In the genomic region with DNA sequence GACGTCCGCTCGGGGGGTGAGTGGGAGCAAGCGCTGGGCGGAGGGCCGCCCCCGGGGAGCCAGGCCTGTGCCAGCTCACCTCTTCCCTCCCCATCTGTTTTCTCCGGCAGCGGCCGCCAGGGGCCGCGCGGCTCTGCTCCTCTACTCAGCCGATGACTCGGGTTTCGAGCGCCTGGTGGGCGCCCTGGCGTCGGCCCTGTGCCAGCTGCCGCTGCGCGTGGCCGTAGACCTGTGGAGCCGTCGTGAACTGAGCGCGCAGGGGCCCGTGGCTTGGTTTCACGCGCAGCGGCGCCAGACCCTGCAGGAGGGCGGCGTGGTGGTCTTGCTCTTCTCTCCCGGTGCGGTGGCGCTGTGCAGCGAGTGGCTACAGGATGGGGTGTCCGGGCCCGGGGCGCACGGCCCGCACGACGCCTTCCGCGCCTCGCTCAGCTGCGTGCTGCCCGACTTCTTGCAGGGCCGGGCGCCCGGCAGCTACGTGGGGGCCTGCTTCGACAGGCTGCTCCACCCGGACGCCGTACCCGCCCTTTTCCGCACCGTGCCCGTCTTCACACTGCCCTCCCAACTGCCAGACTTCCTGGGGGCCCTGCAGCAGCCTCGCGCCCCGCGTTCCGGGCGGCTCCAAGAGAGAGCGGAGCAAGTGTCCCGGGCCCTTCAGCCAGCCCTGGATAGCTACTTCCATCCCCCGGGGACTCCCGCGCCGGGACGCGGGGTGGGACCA, we compare ENCODE assay signal across 2 cellular contexts.
A peak's percentile ranks its signal among the peaks of the same experiment; 100 is the strongest.
TF ChIP-seq lines count a peak whose summit lies in the region.

No MANE protein-coding gene starts in this region.

TF ChIP-seq in GM23338, 12 proteins besides CTCF, POLR2A, EP300 and RAD21:
- TF ChIP-seq CREB1 (CRISPR knock-in tag; IDR thresholded peaks at IDR 0.05; ENCODE audit: low read depth) (peak; percentile 67), STAT1 (IDR thresholded peaks at IDR 0.05; ENCODE audit: unreplicated experiment) (no peak)

TF ChIP-seq in SK-N-SH, 30 proteins besides CTCF, POLR2A, EP300 and RAD21:
- no peak for TF ChIP-seq JUND (IDR thresholded peaks at IDR 0.05)
- peak; percentile 71 for TF ChIP-seq NFIC (IDR thresholded peaks at IDR 0.05; ENCODE audit: borderline replicate concordance)
- TF ChIP-seq MXI1 (IDR thresholded peaks at IDR 0.05; ENCODE audit: low read depth, low read length) = peak; percentile 74
- TF ChIP-seq TCF12 (IDR thresholded peaks at IDR 0.05) = peak; percentile 32
- peak; percentile 69 for TF ChIP-seq CHD2 (IDR thresholded peaks at IDR 0.05; ENCODE audit: low read length, partially characterized antibody)
- no peak for TF ChIP-seq GATA2 (CRISPR knock-in tag; IDR thresholded peaks at IDR 0.05)
- TF ChIP-seq SMC3 (IDR thresholded peaks at IDR 0.05; ENCODE audit: low read depth, low read length) = peak; percentile 55
- peak; percentile 71; the same call in 1 of the 2 replicates for TF ChIP-seq MAX (IDR thresholded peaks at IDR 0.05; ENCODE audit: low read depth)
- 0 out of 2 replicates have a peak, but pooled peaks have one; percentile 49 for TF ChIP-seq YY1 (IDR thresholded peaks at IDR 0.05; ENCODE audit: low read depth)
- peak; percentile 32; the same call in 1 of the 2 replicates for TF ChIP-seq RCOR1 (IDR thresholded peaks at IDR 0.05; ENCODE audit: low read length)
